ENCODE assay signal across 11 cellular contexts in the genomic region with DNA sequence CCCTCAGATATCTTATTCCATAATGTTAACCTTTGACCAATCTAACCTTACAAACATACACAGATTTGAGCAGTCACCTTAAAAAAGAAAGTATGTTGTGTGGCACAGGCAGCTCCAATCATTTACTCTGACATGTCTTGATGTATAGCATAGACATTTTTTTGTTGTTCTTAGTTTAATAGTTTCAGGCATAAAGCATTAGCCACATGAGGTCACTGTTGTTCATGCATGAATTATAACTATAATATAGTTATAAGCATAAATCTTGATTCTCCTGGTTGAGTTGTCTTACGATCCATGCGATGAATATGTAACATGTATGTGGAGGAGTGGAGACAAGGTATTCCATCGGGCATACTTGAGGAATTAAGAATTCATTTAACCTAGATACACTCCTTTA. TPM values are rescaled to one million over a fixed set of nuclear protein-coding genes. Genes with fewer than 3 reads are reported as not detected.
DNase-seq lines count a peak whose midpoint lies in the region; FAIRE-seq and TF ChIP-seq lines count a peak whose summit lies in the region.
"Had no signal": no experiment of that assay in that cellular context is flagged by ENCODE, and none has a peak within 500 bp of the region (broad histone marks: within the 10 kb centered on the region; RNA-seq: fewer than 3 reads in every experiment).

No MANE protein-coding gene starts in this region.

- H3K79me2 ChIP-seq in astrocyte (ENCODE audit: insufficient read depth, low read length), result no peaks in the 10 kb centered on the region

- H3K27ac Mint-ChIP-seq in astrocyte (ENCODE audit: unreplicated experiment) (no peak overlapping the region), osteocyte (ENCODE audit: unreplicated experiment) (no peak overlapping the region)
- no peak overlapping the region for H3K27ac Mint-ChIP-seq in CD4-positive, alpha-beta memory T cell

- no peak overlapping the region for H3K27ac ChIP-seq in astrocyte (ENCODE audit: low read depth, low read length)
- no peak overlapping the region for H3K27ac ChIP-seq in CD4-positive, alpha-beta memory T cell (ENCODE audit: low read depth, low read length)

- no peaks in the 10 kb centered on the region for H3K27me3 Mint-ChIP-seq in astrocyte (ENCODE audit: low read depth, unreplicated experiment)
- H3K27me3 Mint-ChIP-seq in osteocyte (ENCODE audit: unreplicated experiment), result peaks cover 10% of the 10 kb centered on the region
- H3K27me3 Mint-ChIP-seq in CD4-positive, alpha-beta memory T cell, result no peaks in the 10 kb centered on the region

- H3K4me1 Mint-ChIP-seq in astrocyte (ENCODE audit: low read depth, unreplicated experiment) (no peaks in the 10 kb centered on the region), osteocyte (ENCODE audit: unreplicated experiment) (peaks cover 20% of the 10 kb centered on the region)
- no peaks in the 10 kb centered on the region for H3K4me1 Mint-ChIP-seq in CD4-positive, alpha-beta memory T cell

- no peak overlapping the region for H3K4me3 Mint-ChIP-seq in astrocyte (ENCODE audit: unreplicated experiment)
- no peak overlapping the region for H3K4me3 Mint-ChIP-seq in osteocyte (ENCODE audit: unreplicated experiment)
- no peak overlapping the region for H3K4me3 Mint-ChIP-seq in CD4-positive, alpha-beta memory T cell

- no peaks in the 10 kb centered on the region for H3K4me1 ChIP-seq in astrocyte (ENCODE audit: insufficient read depth, low read length)
- no peaks in the 10 kb centered on the region for H3K4me1 ChIP-seq in CD4-positive, alpha-beta memory T cell (ENCODE audit: insufficient read depth, low read length)

- no peak overlapping the region for H2AFZ ChIP-seq in astrocyte (ENCODE audit: low read depth, low read length)

- no peak overlapping the region for H3K4me3 ChIP-seq in astrocyte (ENCODE audit: insufficient read depth, low read depth, low read length)
- H3K4me3 ChIP-seq in CD4-positive, alpha-beta memory T cell (ENCODE audit: low read length in 2 of 2), result no peak overlapping the region

- H3K36me3 ChIP-seq in astrocyte (ENCODE audit: insufficient read depth, low read length), result no peaks in the 10 kb centered on the region
- no peaks in the 10 kb centered on the region for H3K36me3 ChIP-seq in CD4-positive, alpha-beta memory T cell (ENCODE audit: insufficient read depth, low read length)

- H3K4me2 ChIP-seq in astrocyte (ENCODE audit: low read length), result no peak overlapping the region

- no peaks in the 10 kb centered on the region for H3K27me3 ChIP-seq in astrocyte (ENCODE audit: insufficient read depth, low read length)
- H3K27me3 ChIP-seq in CD4-positive, alpha-beta memory T cell (ENCODE audit: insufficient read depth, low read length), result no peaks in the 10 kb centered on the region

- TF ChIP-seq CTCF in astrocyte (IDR thresholded peaks at IDR 0.05; ENCODE audit: insufficient read depth, low read depth, low read length) (peak; percentile 13), osteocyte (IDR thresholded peaks at IDR 0.05) (peak; percentile 69)

- CTCF ChIA-PET in CD4-positive, alpha-beta memory T cell (lab: Charles Lee; ENCODE audit: partially characterized antibody), result interaction anchor here (1.6 kb wide), 1 partner anchor 10 kb away, joined by 6 read pairs; no protein-coding TSS in a partner anchor

- H3K36me3 Mint-ChIP-seq in astrocyte (ENCODE audit: low read depth, unreplicated experiment) (no peaks in the 10 kb centered on the region), osteocyte (ENCODE audit: unreplicated experiment) (no peaks in the 10 kb centered on the region)
- H3K36me3 Mint-ChIP-seq in CD4-positive, alpha-beta memory T cell, result no peaks in the 10 kb centered on the region

- POLR2A ChIA-PET in CD4-positive, alpha-beta memory T cell (lab: Charles Lee; ENCODE audit: partially characterized antibody), result no interaction called here

- intact Hi-C loops in CD4-positive, alpha-beta memory T cell (cut with micrococcal nuclease), result no loop called here

- no peak overlapping the region for H3K9ac ChIP-seq in astrocyte (ENCODE audit: low read length)

- no peak for FAIRE-seq in astrocyte (lab: Jason Lieb, UNC)

- H4K20me1 ChIP-seq in astrocyte (ENCODE audit: insufficient read depth, low read length), result no peaks in the 10 kb centered on the region

- no peaks in the 10 kb centered on the region for H3K9me3 Mint-ChIP-seq in astrocyte (ENCODE audit: unreplicated experiment)
- no peaks in the 10 kb centered on the region for H3K9me3 Mint-ChIP-seq in osteocyte (ENCODE audit: unreplicated experiment)
- H3K9me3 Mint-ChIP-seq in CD4-positive, alpha-beta memory T cell, result no peaks in the 10 kb centered on the region

- DNase-seq in NCI-H2081 (lab: John Stamatoyannopoulos, UW) (peak; percentile 17 to 71), NCI-H2081 treated with DMSO at 0.1 percent for 48 hours (lab: John Stamatoyannopoulos, UW) (no peak), NCI-H146 (lab: John Stamatoyannopoulos, UW) (peak; percentile 61), astrocyte (ENCODE audit: low read depth) (no peak), osteocyte (ENCODE audit: extremely low spot score, unreplicated experiment) (no peak), NCI-H1048 (lab: John Stamatoyannopoulos, UW) (no peak)
- no peak for DNase-seq in CD4-positive, alpha-beta memory T cell
- no peak for DNase-seq in activated CD8-positive, alpha-beta memory T cell treated with anti-CD3 and anti-CD28 coated beads, Interleukin-2, amount 50 U/mL, for 4 hours
- DNase-seq: activated naive CD4-positive, alpha-beta T cell; stimulated activated CD4-positive, alpha-beta T cell treated with anti-CD3 and anti-CD28 coated beads, Interleukin-2, amount 100 ng/mL, for 24 hours had no signal

- no peaks in the 10 kb centered on the region for H3K9me3 ChIP-seq in astrocyte (ENCODE audit: insufficient read depth, low read depth, low read length)
- no peaks in the 10 kb centered on the region for H3K9me3 ChIP-seq in CD4-positive, alpha-beta memory T cell (ENCODE audit: control insufficient read depth in 1 of 2, low read length in 2 of 2)

RNA-seq across cellular contexts. Expression of a gene that starts 26.1 kb away (rescaled TPM):
- 0.07 TPM in 1 of 2 replicates, not detected in the other for total RNA-seq in astrocyte
- total RNA-seq in osteocyte, result 17.8 and 28.0 TPM in 2 replicates
- total RNA-seq in CD4-positive, alpha-beta memory T cell, result not detected
- polyA plus RNA-seq in CD4-positive, alpha-beta memory T cell, result not detected
- total RNA-seq: mononuclear cell had no signal

Comparison
In these comparisons a context has a peak if more than half of its experiments do, and no peak if none do; other contexts are left out.
1. DNase-seq: peak in NCI-H2081 (2 of 2) and NCI-H146 (single experiment); none in NCI-H2081 treated with DMSO at 0.1 percent for 48 hours (single experiment), astrocyte (single experiment), osteocyte (single experiment), CD4-positive, alpha-beta memory T cell (0 of 5), activated CD8-positive, alpha-beta memory T cell treated with anti-CD3 and anti-CD28 coated beads, Interleukin-2, amount 50 U/mL, for 4 hours (single experiment) and NCI-H1048 (single experiment).
2. RNA of a gene that starts 26.1 kb away (total RNA-seq): 17.8 to 28.0 TPM in osteocyte; 0.07 TPM in astrocyte and not detected in CD4-positive, alpha-beta memory T cell; every median in the first group is over 10 times any median in the second.